6 cellular contexts compared by ENCODE assay signal in the genomic region with DNA sequence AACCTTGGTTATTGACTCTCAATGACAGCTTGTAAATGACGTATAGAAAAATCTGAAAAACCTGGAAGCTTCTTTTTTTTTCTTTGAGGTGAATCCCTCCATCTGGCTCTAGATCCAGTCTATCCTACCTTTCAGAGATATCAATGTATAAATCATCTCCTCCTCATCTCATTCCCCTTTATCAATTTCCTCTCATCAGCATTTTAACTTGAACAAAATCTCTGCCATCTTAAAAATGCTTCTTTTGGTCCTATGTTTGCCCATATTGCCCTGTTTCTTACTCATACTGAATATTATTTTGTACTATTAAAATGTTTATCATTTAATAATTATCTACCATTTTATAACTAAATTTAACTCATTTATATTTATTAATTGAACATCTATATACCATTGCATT.
"Had no signal": no experiment of that assay in that cellular context is flagged by ENCODE, and none has a peak within 500 bp of the region (broad histone marks: within the 10 kb centered on the region; RNA-seq: fewer than 3 reads in every experiment).

No MANE protein-coding gene starts in this region.

- FAIRE-seq: HTR-8/SVneo had no signal

- H3K9ac ChIP-seq: KMS-11 had no signal

- H3K4me2 ChIP-seq: KMS-11 had no signal

- H3K27ac ChIP-seq: HL-60, KMS-11 had no signal

- DNase-seq: IMR-90, KBM-7, KG1 had no signal
